ENCODE assay signal across 19 cellular contexts in the genomic region with DNA sequence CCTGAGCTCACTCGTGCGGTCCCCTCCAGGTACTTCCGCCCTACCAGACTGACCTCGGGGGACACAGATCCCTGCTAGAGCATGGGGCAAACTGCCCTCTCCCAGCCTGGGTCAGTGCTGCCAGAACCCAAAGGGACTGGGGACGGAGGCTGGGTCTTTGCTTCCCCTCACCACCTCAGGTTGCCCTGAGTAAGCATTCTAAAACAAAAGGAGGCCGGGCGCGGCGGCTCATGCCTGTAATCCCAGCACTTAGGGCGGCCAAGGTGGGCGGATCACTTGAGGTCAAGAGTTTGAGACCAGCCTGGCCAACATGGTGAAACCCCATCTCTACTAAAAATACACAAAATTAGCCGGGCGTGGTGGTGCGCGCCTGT.
DNase-seq lines count a peak whose midpoint lies in the region; ATAC-seq and TF ChIP-seq lines count a peak whose summit lies in the region.
"Had no signal": no experiment of that assay in that cellular context is flagged by ENCODE, and none has a peak within 500 bp of the region (broad histone marks: within the 10 kb centered on the region; RNA-seq: fewer than 3 reads in every experiment).

No MANE protein-coding gene starts in this region.

- H3K18ac ChIP-seq in trophoblast cell (ENCODE audit: low read length) = peak overlapping the region; percentile 8

- peak overlapping the region; percentile 54 for H2BK120ac ChIP-seq in trophoblast cell (ENCODE audit: insufficient read depth, low read length, poor library complexity)

- no peaks in the 10 kb centered on the region for H3K9me3 Mint-ChIP-seq in chondrocyte (ENCODE audit: low read depth)
- H3K9me3 Mint-ChIP-seq: activated naive CD4-positive, alpha-beta T cell treated with anti-CD3 and anti-CD28 coated beads for 36 hours; activated T-cell treated with anti-CD3 and anti-CD28 coated beads, Interleukin-2, amount 50 U/mL, for 72 hours; naive B cell; T-helper 1 cell treated with Interleukin-12 subunit alpha and Interleukin-12 subunit beta and Interleukin-4 antibody, amounts not matched to agents 30 μg/mL and 1 μg/mL, for 36 hours had no signal

- peak overlapping the region; percentile 52 to 98 (median 89) for H3K4me2 ChIP-seq in BLaER1 treated with 17β-estradiol and CSF1 and Interleukin-3, amounts not matched to agents 10 nM and 100 nM
- peak overlapping the region; percentile 77 for H3K4me2 ChIP-seq in Loucy (ENCODE audit: low read depth, low read length, poor library complexity, severe bottlenecking)
- no peak overlapping the region for H3K4me2 ChIP-seq in trophoblast cell (ENCODE audit: low read length)

- H3K4me3 Mint-ChIP-seq in chondrocyte (ENCODE audit: unreplicated experiment) = no peak overlapping the region
- H3K4me3 Mint-ChIP-seq: activated CD4-positive, alpha-beta T cell treated with anti-CD3 and anti-CD28 coated beads for 36 hours; activated naive CD4-positive, alpha-beta T cell treated with anti-CD3 and anti-CD28 coated beads for 36 hours; activated T-cell treated with anti-CD3 and anti-CD28 coated beads, Interleukin-2, amount 50 U/mL, for 72 hours; CD8-positive, alpha-beta memory T cell; T-helper 1 cell treated with Interleukin-12 subunit alpha and Interleukin-12 subunit beta and Interleukin-4 antibody, amounts not matched to agents 30 μg/mL and 1 μg/mL, for 36 hours had no signal

- peak overlapping the region; percentile 14 for H4K12ac ChIP-seq in trophoblast cell (ENCODE audit: low read depth, low read length)

- DNase-seq in chondrocyte (ENCODE audit: low spot score) (no peak), trophoblast cell (no peak), ureter (ENCODE audit: low spot score) (no peak)
- DNase-seq: amniotic stem cell; foreskin melanocyte; naive B cell; NCI-H1436; NCI-H524 treated with DMSO at 0.1 percent for 48 hours; stimulated activated CD8-positive, alpha-beta memory T cell treated with anti-CD3 and anti-CD28 coated beads, Interleukin-4, amount 100 ng/mL, for 48 hours had no signal

- no peaks in the 10 kb centered on the region for H3K27me3 Mint-ChIP-seq in chondrocyte (ENCODE audit: low read depth)
- H3K27me3 Mint-ChIP-seq: activated CD4-positive, alpha-beta T cell treated with anti-CD3 and anti-CD28 coated beads for 36 hours had no signal

- H3K4ac ChIP-seq in trophoblast cell (ENCODE audit: low read depth, low read length) = peak overlapping the region; percentile 16

- ATAC-seq in HG02610 (IDR thresholded peaks at IDR 0.05; ENCODE audit: unreplicated experiment) = no peak
- ATAC-seq in HG03460 (IDR thresholded peaks at IDR 0.05; ENCODE audit: unreplicated experiment) = no peak
- ATAC-seq in SK-N-SH treated with all-trans-retinoic acid at 6 μM for 48 hours = no peak

- no peaks in the 10 kb centered on the region for H3K9me2 ChIP-seq in Loucy (replicated peaks; ENCODE audit: low read depth, low read length)

- H3K9ac ChIP-seq in BLaER1 treated with 17β-estradiol and CSF1 and Interleukin-3, amounts not matched to agents 10 nM and 100 nM = peak overlapping the region in 8 of 11 experiments; percentile 18 to 72 (median 56); a peak in 6 of 22 replicates
- peak overlapping the region; percentile 84 for H3K9ac ChIP-seq in Loucy (ENCODE audit: low read depth, low read length, poor library complexity, severe bottlenecking)
- no peak overlapping the region for H3K9ac ChIP-seq in trophoblast cell (ENCODE audit: low read length)

- no CpG with 5 or more reads among the region's 15 CpGs for WGBS in trophoblast cell (ENCODE audit: extremely low coverage, insufficient coverage, insufficient read length)

- peak overlapping the region; percentile 62 for H2AK5ac ChIP-seq in trophoblast cell (ENCODE audit: low read length)

- H3K4me1 ChIP-seq in BLaER1 treated with 17β-estradiol and CSF1 and Interleukin-3, amounts not matched to agents 10 nM and 100 nM = peaks cover 40 to 95% (median 82%) of the 10 kb centered on the region in 10 experiments
- H3K4me1 ChIP-seq in Loucy (ENCODE audit: insufficient read depth, low read length, poor library complexity, severe bottlenecking) = peaks cover 91% of the 10 kb centered on the region
- H3K4me1 ChIP-seq in trophoblast cell (ENCODE audit: control insufficient read depth in 1 of 2, insufficient read depth in 2 of 2, low read length in 2 of 2) = peaks cover 32 to 35% of the 10 kb centered on the region in 2 experiments

- peaks cover 0 to 45% (median 0%) of the 10 kb centered on the region in 11 experiments; a peak in 7 of 22 replicates for H3K27me3 ChIP-seq in BLaER1 treated with 17β-estradiol and CSF1 and Interleukin-3, amounts not matched to agents 10 nM and 100 nM
- H3K27me3 ChIP-seq in Loucy (ENCODE audit: insufficient read depth, low read length, poor library complexity, severe bottlenecking) (no peaks in the 10 kb centered on the region), trophoblast cell (ENCODE audit: insufficient read depth, low read length) (no peaks in the 10 kb centered on the region)

- peaks cover 0 to 18% (median 0%) of the 10 kb centered on the region in 11 experiments; a peak in 3 of 22 replicates for H4K20me1 ChIP-seq in BLaER1 treated with 17β-estradiol and CSF1 and Interleukin-3, amounts not matched to agents 10 nM and 100 nM
- H4K20me1 ChIP-seq in Loucy (ENCODE audit: insufficient read depth, low read length, poor library complexity, severe bottlenecking) = no peaks in the 10 kb centered on the region

- peaks cover 7% of the 10 kb centered on the region; the same call in 1 of the 2 replicates for H3K79me2 ChIP-seq in Loucy (ENCODE audit: insufficient read depth, low read length)
- peaks cover 5% of the 10 kb centered on the region for H3K79me2 ChIP-seq in trophoblast cell (ENCODE audit: control insufficient read depth, insufficient read depth, low read length, poor library complexity)

- peak overlapping the region; percentile 99 for H3K27ac Mint-ChIP-seq in chondrocyte (ENCODE audit: unreplicated experiment)
- H3K27ac Mint-ChIP-seq: activated CD4-positive, alpha-beta T cell treated with anti-CD3 and anti-CD28 coated beads for 36 hours; activated naive CD4-positive, alpha-beta T cell treated with anti-CD3 and anti-CD28 coated beads for 36 hours; activated T-cell treated with anti-CD3 and anti-CD28 coated beads, Interleukin-2, amount 50 U/mL, for 72 hours; CD8-positive, alpha-beta memory T cell; T-helper 1 cell treated with Interleukin-12 subunit alpha and Interleukin-12 subunit beta and Interleukin-4 antibody, amounts not matched to agents 30 μg/mL and 1 μg/mL, for 36 hours had no signal

- peaks cover 69% of the 10 kb centered on the region for H3K4me1 Mint-ChIP-seq in chondrocyte (ENCODE audit: low read depth)

- H4K8ac ChIP-seq in trophoblast cell (ENCODE audit: low read depth, low read length) = peak overlapping the region; percentile 45

- H2AFZ ChIP-seq in Loucy (ENCODE audit: low read length) = no peak overlapping the region
- no peak overlapping the region for H2AFZ ChIP-seq in trophoblast cell (ENCODE audit: insufficient read depth, low read length, poor library complexity)

- peak overlapping the region; percentile 67 for H2BK12ac ChIP-seq in trophoblast cell (ENCODE audit: low read length)

- no peak overlapping the region for H3K23ac ChIP-seq in trophoblast cell (ENCODE audit: low read length)

- peak overlapping the region in 8 of 11 experiments; percentile 62 to 87 (median 70); a peak in 9 of 22 replicates for H3K27ac ChIP-seq in BLaER1 treated with 17β-estradiol and CSF1 and Interleukin-3, amounts not matched to agents 10 nM and 100 nM
- peak overlapping the region; percentile 42 for H3K27ac ChIP-seq in trophoblast cell (ENCODE audit: low read depth, low read length)

- H3K36me3 Mint-ChIP-seq in chondrocyte (ENCODE audit: low read depth) = peaks cover 2% of the 10 kb centered on the region
- H3K36me3 Mint-ChIP-seq: CD8-positive, alpha-beta memory T cell; naive B cell had no signal

- H3K4me3 ChIP-seq in BLaER1 treated with 17β-estradiol and CSF1 and Interleukin-3, amounts not matched to agents 10 nM and 100 nM = no peak overlapping the region; a peak in 1 of 20 replicates
- H3K4me3 ChIP-seq in Loucy (ENCODE audit: low read length, poor library complexity, severe bottlenecking) = peak overlapping the region; percentile 48
- no peak overlapping the region for H3K4me3 ChIP-seq in trophoblast cell (ENCODE audit: low read depth, low read length)

- H3K9me3 ChIP-seq in BLaER1 treated with 17β-estradiol and CSF1 and Interleukin-3, amounts not matched to agents 10 nM and 100 nM (replicated peaks in 1 of 11) = peaks cover 0 to 14% (median 0%) of the 10 kb centered on the region in 11 experiments; a peak in 5 of 22 replicates
- H3K9me3 ChIP-seq in Loucy (ENCODE audit: insufficient read depth, low read depth, low read length) = no peaks in the 10 kb centered on the region
- no peaks in the 10 kb centered on the region for H3K9me3 ChIP-seq in trophoblast cell (ENCODE audit: insufficient read depth, low read depth, low read length)

- H2BK5ac ChIP-seq in trophoblast cell (ENCODE audit: low read depth, low read length, poor library complexity) = peak overlapping the region; percentile 6

- peak overlapping the region; percentile 84 for H4K91ac ChIP-seq in trophoblast cell (ENCODE audit: low read depth, low read length)

- no peaks in the 10 kb centered on the region for H3K36me3 ChIP-seq in BLaER1 treated with 17β-estradiol and CSF1 and Interleukin-3, amounts not matched to agents 10 nM and 100 nM
- H3K36me3 ChIP-seq in Loucy (ENCODE audit: insufficient read depth, low read length) (no peaks in the 10 kb centered on the region), trophoblast cell (ENCODE audit: control insufficient read depth in 1 of 2, insufficient read depth in 2 of 2, low read length in 2 of 2) (no peaks in the 10 kb centered on the region)

- TF ChIP-seq CTCF in Loucy (conservative IDR thresholded peaks at IDR 0.05; ENCODE audit: low read length) = no peak
- TF ChIP-seq CTCF in chondrocyte (IDR thresholded peaks at IDR 0.05) = no peak

- H3K79me1 ChIP-seq in trophoblast cell (ENCODE audit: low read length) = peaks cover 43% of the 10 kb centered on the region

- H3K14ac ChIP-seq in trophoblast cell (ENCODE audit: low read length) = peak overlapping the region; percentile 38

- peaks cover 31% of the 10 kb centered on the region for H3F3A ChIP-seq in Loucy (ENCODE audit: low read depth)

TF ChIP-seq in SK-N-SH treated with all-trans-retinoic acid at 6 μM for 48 hours, 23 proteins besides CTCF, POLR2A, EP300 and RAD21 (continues in another document):
- TF ChIP-seq ISL1 (CRISPR knock-in tag; IDR thresholded peaks at IDR 0.05) = no peak
- TF ChIP-seq ZFP30 (CRISPR knock-in tag; IDR thresholded peaks at IDR 0.05) = no peak
- TF ChIP-seq ARNTL (CRISPR knock-in tag; IDR thresholded peaks at IDR 0.05; ENCODE audit: borderline replicate concordance, low read depth) = no peak
- TF ChIP-seq ESRRG (CRISPR knock-in tag; IDR thresholded peaks at IDR 0.05) = no peak
- no peak for TF ChIP-seq PPARA (CRISPR knock-in tag; IDR thresholded peaks at IDR 0.05; ENCODE audit: borderline replicate concordance)
- TF ChIP-seq TOX (CRISPR knock-in tag; IDR thresholded peaks at IDR 0.05; ENCODE audit: borderline replicate concordance) = no peak
- no peak for TF ChIP-seq ZFP3 (CRISPR knock-in tag; IDR thresholded peaks at IDR 0.05)
- TF ChIP-seq ZC3H10 (CRISPR knock-in tag; IDR thresholded peaks at IDR 0.05) = no peak
- TF ChIP-seq BACH2 (CRISPR knock-in tag; IDR thresholded peaks at IDR 0.05; ENCODE audit: borderline replicate concordance) = no peak
